Comparison of ENCODE assay signal across 1 cellular context in genomic region chr9:93698140-93698908, GRCh38.
TF ChIP-seq lines count a peak whose summit lies in the region.

No MANE protein-coding gene starts in this region.

TF ChIP-seq in HepG2, 621 proteins besides CTCF, POLR2A, EP300 and RAD21 (continued from another document):
- TF ChIP-seq, protein P1, sequence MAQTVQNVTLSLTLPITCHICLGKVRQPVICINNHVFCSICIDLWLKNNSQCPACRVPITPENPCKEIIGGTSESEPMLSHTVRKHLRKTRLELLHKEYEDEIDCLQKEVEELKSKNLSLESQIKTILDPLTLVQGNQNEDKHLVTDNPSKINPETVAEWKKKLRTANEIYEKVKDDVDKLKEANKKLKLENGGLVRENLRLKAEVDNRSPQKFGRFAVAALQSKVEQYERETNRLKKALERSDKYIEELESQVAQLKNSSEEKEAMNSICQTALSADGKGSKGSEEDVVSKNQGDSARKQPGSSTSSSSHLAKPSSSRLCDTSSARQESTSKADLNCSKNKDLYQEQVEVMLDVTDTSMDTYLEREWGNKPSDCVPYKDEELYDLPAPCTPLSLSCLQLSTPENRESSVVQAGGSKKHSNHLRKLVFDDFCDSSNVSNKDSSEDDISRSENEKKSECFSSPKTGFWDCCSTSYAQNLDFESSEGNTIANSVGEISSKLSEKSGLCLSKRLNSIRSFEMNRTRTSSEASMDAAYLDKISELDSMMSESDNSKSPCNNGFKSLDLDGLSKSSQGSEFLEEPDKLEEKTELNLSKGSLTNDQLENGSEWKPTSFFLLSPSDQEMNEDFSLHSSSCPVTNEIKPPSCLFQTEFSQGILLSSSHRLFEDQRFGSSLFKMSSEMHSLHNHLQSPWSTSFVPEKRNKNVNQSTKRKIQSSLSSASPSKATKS (CRISPR knock-in tag; IDR thresholded peaks at IDR 0.05) = no peak
- TF ChIP-seq ZNF652 (CRISPR knock-in tag; IDR thresholded peaks at IDR 0.05; ENCODE audit: borderline replicate concordance, low read depth) (no peak), ARNT2 (CRISPR knock-in tag; IDR thresholded peaks at IDR 0.05; ENCODE audit: low read depth) (no peak), RERE (CRISPR knock-in tag; IDR thresholded peaks at IDR 0.05; ENCODE audit: low read depth) (no peak)
